In genomic region chr9:125674981-125675973, GRCh38 we compare ENCODE assay signal across 1 cellular context.
TF ChIP-seq lines count a peak whose summit lies in the region.

No MANE protein-coding gene starts in this region.

TF ChIP-seq in WTC11, 78 proteins besides CTCF, POLR2A, EP300 and RAD21 (continued from another document):
- no peak for TF ChIP-seq E2F5 (CRISPR knock-in tag; IDR thresholded peaks at IDR 0.05)
